ENCODE assay signal across 17 cellular contexts in the genomic region with DNA sequence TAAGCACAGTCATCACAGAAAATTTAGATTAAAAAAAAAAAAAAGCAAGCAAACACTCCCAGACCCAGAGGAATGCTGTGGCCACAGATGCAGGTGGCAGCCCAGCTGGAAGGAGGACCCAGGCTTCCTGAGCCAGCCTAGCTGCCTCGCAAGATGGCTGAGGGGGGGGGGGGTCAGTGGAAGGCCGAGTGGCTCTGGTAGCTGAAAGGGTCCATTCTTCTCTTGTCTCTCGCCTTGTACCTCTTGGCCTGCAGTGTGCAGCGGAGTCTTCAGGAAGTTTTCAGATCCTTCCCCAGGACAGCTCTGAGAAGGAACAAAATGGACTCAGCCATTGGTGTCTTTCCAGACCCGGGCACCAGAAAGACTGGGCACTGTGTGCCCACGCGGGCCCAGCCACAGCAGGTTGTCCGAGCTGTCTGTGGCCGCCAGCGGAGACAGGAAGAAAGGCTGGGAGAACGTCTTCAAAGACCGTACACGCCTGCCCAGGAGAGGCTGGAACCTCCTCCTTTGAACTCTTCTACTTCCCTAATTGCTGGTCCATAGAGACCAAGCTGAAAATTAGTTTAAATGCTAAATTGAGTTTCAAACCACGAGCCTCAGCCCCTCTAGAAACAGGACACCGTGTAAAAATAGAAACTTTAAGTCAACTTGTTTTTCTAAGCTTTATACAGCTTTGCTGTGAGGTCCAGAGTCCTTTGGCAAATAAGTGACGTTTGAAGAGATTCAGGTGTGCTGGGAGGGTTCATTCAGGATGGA. TPM values are rescaled to one million over a fixed set of nuclear protein-coding genes. Genes with fewer than 3 reads are reported as not detected.
DNase-seq lines count a peak whose midpoint lies in the region; ATAC-seq and TF ChIP-seq lines count a peak whose summit lies in the region.
"Had no signal": no experiment of that assay in that cellular context is flagged by ENCODE, and none has a peak within 500 bp of the region (broad histone marks: within the 10 kb centered on the region; RNA-seq: fewer than 3 reads in every experiment).

No MANE protein-coding gene starts in this region.

- no peaks in the 10 kb centered on the region for H3K9me3 ChIP-seq in stomach smooth muscle (ENCODE audit: control insufficient read depth in 2 of 2, low read length in 2 of 2)
- H3K9me3 ChIP-seq: spleen had no signal

- H3K4me3 Mint-ChIP-seq in GM23338: no peak overlapping the region
- H3K4me3 Mint-ChIP-seq: stimulated activated naive CD8-positive, alpha-beta T cell treated with anti-CD3 and anti-CD28 coated beads, Interleukin-15, amount 100 ng/mL, for 72 hours had no signal

- TF ChIP-seq CTCF in GM23338 (conservative IDR thresholded peaks at IDR 0.05; ENCODE audit: low read depth in 2 of 2): no peak

- peaks cover 3% of the 10 kb centered on the region; the same call in 1 of the 2 replicates for H3F3A ChIP-seq in GM23338 (replicated peaks; ENCODE audit: low read depth)

- H3K9me3 Mint-ChIP-seq in GM23338: peaks cover 3% of the 10 kb centered on the region; the same call in 1 of the 3 replicates
- H3K9me3 Mint-ChIP-seq: stimulated activated naive CD8-positive, alpha-beta T cell treated with anti-CD3 and anti-CD28 coated beads, Interleukin-15, amount 100 ng/mL, for 72 hours had no signal

- H3K4me2 ChIP-seq in GM23338: peak overlapping the region; percentile 27; the same call in 1 of the 2 replicates

- H3K9ac ChIP-seq in stomach smooth muscle (ENCODE audit: low read length in 2 of 2): peak overlapping the region in 1 of 2 donors; percentile 24
- H3K9ac ChIP-seq: parathyroid adenoma had no signal

- H3K36me3 ChIP-seq in GM23338 (ENCODE audit: insufficient read depth) (no peaks in the 10 kb centered on the region), stomach smooth muscle (ENCODE audit: control insufficient read depth in 2 of 2, insufficient read depth in 2 of 2, low read length in 2 of 2) (peaks cover 18 to 27% of the 10 kb centered on the region in 2 donors)
- H3K36me3 ChIP-seq: spleen had no signal

- H3K36me3 Mint-ChIP-seq in GM23338 (ENCODE audit: low read depth): peaks cover 15% of the 10 kb centered on the region

- no peak overlapping the region for H3K27ac Mint-ChIP-seq in GM23338
- H3K27ac Mint-ChIP-seq: stimulated activated naive CD8-positive, alpha-beta T cell treated with anti-CD3 and anti-CD28 coated beads, Interleukin-15, amount 100 ng/mL, for 72 hours had no signal

- H2AFZ ChIP-seq in GM23338: no peak overlapping the region
- H2AFZ ChIP-seq: parathyroid adenoma had no signal

- no peaks in the 10 kb centered on the region for H3K79me2 ChIP-seq in GM23338 (replicated peaks; ENCODE audit: insufficient read depth)
- H3K79me2 ChIP-seq: parathyroid adenoma had no signal

- ATAC-seq in GM23338: no peak
- ATAC-seq in Right ventricle myocardium superior (ENCODE audit: poor library complexity): no peak
- ATAC-seq: Panc1; stimulated activated naive CD8-positive, alpha-beta T cell treated with anti-CD3 and anti-CD28 coated beads, Interleukin-15, amount 100 ng/mL, for 72 hours had no signal

- peaks cover 42% of the 10 kb centered on the region for H3K27me3 Mint-ChIP-seq in GM23338 (ENCODE audit: insufficient read depth, low read depth, poor library complexity)

- H3K4me1 ChIP-seq in GM23338 (ENCODE audit: insufficient read depth) (peaks cover 33% of the 10 kb centered on the region), stomach smooth muscle (ENCODE audit: control insufficient read depth, insufficient read depth, low read length) (peaks cover 25% of the 10 kb centered on the region)
- H3K4me1 ChIP-seq: parathyroid adenoma had no signal

- no peak overlapping the region for H3K4me3 ChIP-seq in GM23338
- peak overlapping the region; percentile 5 to 22 for H3K4me3 ChIP-seq in stomach smooth muscle (ENCODE audit: low read length in 2 of 2)

- DNase-seq in GM23338 (ENCODE audit: low spot score) (no peak), amygdala (lab: John Stamatoyannopoulos, UW) (peak in 40 of 56 donors; percentile 17 to 84 (median 56)), Right ventricle myocardium superior (no peak), HuH-7.5 (ENCODE audit: low spot score) (no peak), GDM1 (lab: John Stamatoyannopoulos, UW) (no peak), H4 (ENCODE audit: low spot score) (no peak)
- DNase-seq: AML-193; cortex of kidney; NCI-H1930; NCI-H524 treated with DMSO at 0.1 percent for 48 hours; spleen; stimulated activated naive CD8-positive, alpha-beta T cell treated with anti-CD3 and anti-CD28 coated beads, Interleukin-15, amount 100 ng/mL, for 72 hours had no signal

- H3K27me3 ChIP-seq in GM23338 (ENCODE audit: insufficient read depth) (peaks cover 66% of the 10 kb centered on the region), layer of hippocampus (ENCODE audit: control insufficient read depth, insufficient read depth, low read length) (no peaks in the 10 kb centered on the region), stomach smooth muscle (ENCODE audit: control insufficient read depth in 1 of 2, insufficient read depth in 2 of 2, low read length in 2 of 2) (no peaks in the 10 kb centered on the region)

- peaks cover 3% of the 10 kb centered on the region; the same call in 1 of the 2 replicates for H4K20me1 ChIP-seq in GM23338 (replicated peaks; ENCODE audit: insufficient read depth)

- H3K27ac ChIP-seq in GM23338 (ENCODE audit: low read depth) (no peak overlapping the region), layer of hippocampus (ENCODE audit: low read depth, low read length) (peak overlapping the region; percentile 56), stomach smooth muscle (ENCODE audit: low read length) (peak overlapping the region; percentile 49)
- H3K27ac ChIP-seq: parathyroid adenoma, spleen had no signal

- H3K4me1 Mint-ChIP-seq in GM23338: peaks cover 44% of the 10 kb centered on the region
- H3K4me1 Mint-ChIP-seq: stimulated activated naive CD8-positive, alpha-beta T cell treated with anti-CD3 and anti-CD28 coated beads, Interleukin-15, amount 100 ng/mL, for 72 hours had no signal

- H3K9me2 ChIP-seq in GM23338 (ENCODE audit: insufficient read depth): no peaks in the 10 kb centered on the region

- intact Hi-C loops in Right ventricle myocardium superior (cut with DNase I): no loop called here

TF ChIP-seq in GM23338, 12 proteins besides CTCF, POLR2A, EP300 and RAD21:
- no peak for TF ChIP-seq ZNF331 (CRISPR knock-in tag; IDR thresholded peaks at IDR 0.05; ENCODE audit: low read depth)
- no peak for TF ChIP-seq EZH2phosphoT487 (IDR thresholded peaks at IDR 0.05; ENCODE audit: unreplicated experiment)
- no peak for TF ChIP-seq POLR2AphosphoS5 (IDR thresholded peaks at IDR 0.05; ENCODE audit: low read depth)
- TF ChIP-seq, protein P1, sequence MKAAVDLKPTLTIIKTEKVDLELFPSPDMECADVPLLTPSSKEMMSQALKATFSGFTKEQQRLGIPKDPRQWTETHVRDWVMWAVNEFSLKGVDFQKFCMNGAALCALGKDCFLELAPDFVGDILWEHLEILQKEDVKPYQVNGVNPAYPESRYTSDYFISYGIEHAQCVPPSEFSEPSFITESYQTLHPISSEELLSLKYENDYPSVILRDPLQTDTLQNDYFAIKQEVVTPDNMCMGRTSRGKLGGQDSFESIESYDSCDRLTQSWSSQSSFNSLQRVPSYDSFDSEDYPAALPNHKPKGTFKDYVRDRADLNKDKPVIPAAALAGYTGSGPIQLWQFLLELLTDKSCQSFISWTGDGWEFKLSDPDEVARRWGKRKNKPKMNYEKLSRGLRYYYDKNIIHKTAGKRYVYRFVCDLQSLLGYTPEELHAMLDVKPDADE (IDR thresholded peaks at IDR 0.05): no peak
- no peak for TF ChIP-seq REST (IDR thresholded peaks at IDR 0.05; ENCODE audit: unreplicated experiment)
- no peak for TF ChIP-seq EZH2 (IDR thresholded peaks at IDR 0.05; ENCODE audit: low read depth, unreplicated experiment)
- no peak for TF ChIP-seq JUNB (IDR thresholded peaks at IDR 0.05; ENCODE audit: unreplicated experiment)

RNA-seq across cellular contexts. Expression of gene APCDD1, which starts 21.4 kb away (rescaled TPM):
- total RNA-seq in GM23338 (2014; rRNA removed; shearing (Covaris generic)): 0.97 and 1.0 TPM in 2 replicates
- polyA plus RNA-seq in GM23338 (2016; fragmentation: Nextera tagmentation; extraction: Ambion mirVana): 0.31 and 0.61 TPM in 2 replicates
- 27.0 TPM for total RNA-seq in Right ventricle myocardium superior
- total RNA-seq in H4 (2014; rRNA removed; shearing (Covaris generic)): 1.5 and 5.3 TPM in 2 replicates
- total RNA-seq: epithelial cell of proximal tubule had no signal

RNA-seq across cellular contexts. Expression of gene NAPG, which starts 50.0 kb away (rescaled TPM):
- 40.1 and 46.2 TPM in 2 replicates for total RNA-seq in GM23338 (2014; rRNA removed; shearing (Covaris generic))
- polyA plus RNA-seq in GM23338 (2016; fragmentation: Nextera tagmentation; extraction: Ambion mirVana): 25.4 and 26.8 TPM in 2 replicates
- 25.8 TPM for total RNA-seq in Right ventricle myocardium superior
- total RNA-seq in H4 (2014; rRNA removed; shearing (Covaris generic)): 26.6 and 30.8 TPM in 2 replicates

Comparison
In these comparisons a context has a peak if more than half of its experiments do, and no peak if none do; other contexts are left out.
1. DNase-seq: peak in amygdala (40 of 56); none in GM23338 (single experiment), Right ventricle myocardium superior (single experiment), HuH-7.5 (single experiment), GDM1 (single experiment) and H4 (single experiment).